20 cellular contexts compared by ENCODE assay signal in the genomic region with DNA sequence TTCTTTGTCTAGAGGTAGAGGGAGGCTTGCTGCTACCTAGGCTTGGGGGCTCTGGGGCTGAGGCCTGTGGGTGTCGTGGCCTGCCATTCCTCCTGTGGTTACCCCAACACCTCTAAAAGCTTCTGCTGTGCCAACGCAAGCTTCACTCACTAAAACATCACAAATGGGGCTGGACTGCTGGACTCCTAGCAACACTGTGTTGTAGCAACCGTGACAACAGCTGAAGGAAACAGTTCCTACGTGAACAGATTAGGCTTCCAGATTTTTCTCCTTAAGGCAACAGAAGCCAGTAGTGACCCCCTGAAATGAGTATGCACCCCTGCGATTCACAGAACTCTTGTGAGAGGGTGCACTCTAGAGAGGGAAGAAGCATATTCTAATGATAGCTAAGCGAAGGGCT.
A peak's percentile ranks its signal among the peaks of the same experiment; 100 is the strongest.
DNase-seq lines count a peak whose midpoint lies in the region; ATAC-seq, FAIRE-seq and TF ChIP-seq lines count a peak whose summit lies in the region.
"Had no signal": no experiment of that assay in that cellular context is flagged by ENCODE, and none has a peak within 500 bp of the region (broad histone marks: within the 10 kb centered on the region; RNA-seq: fewer than 3 reads in every experiment).

No MANE protein-coding gene starts in this region.

- H3K4me2 ChIP-seq in skeletal muscle satellite cell (ENCODE audit: low read length) = peak overlapping the region; percentile 28

- no peak for TF ChIP-seq CTCF in epithelial cell of proximal tubule (conservative IDR thresholded peaks at IDR 0.05; ENCODE audit: low read depth, low read length)
- no peak for TF ChIP-seq CTCF in mucosa of descending colon (IDR thresholded peaks at IDR 0.05)

- ATAC-seq in mucosa of descending colon = peak; percentile 29
- ATAC-seq: activated CD4-positive, CD25-positive, alpha-beta regulatory T cell treated with anti-CD3 and anti-CD28 coated beads, Interleukin-2, amount 50 U/mL, for 24 hours; activated CD8-positive, alpha-beta memory T cell treated with anti-CD3 and anti-CD28 coated beads, Interleukin-2, amount 10 ng/mL, durations not matched to agents 7 days and 5 days; left lobe of liver; stimulated activated naive CD8-positive, alpha-beta T cell treated with anti-CD3 and anti-CD28 coated beads, Interleukin-15, Interleukin-2, amounts not matched to agents 100 U/mL and 50 U/mL, for 24 hours; T-helper 17 cell had no signal

- no peaks in the 10 kb centered on the region for H3K27me3 ChIP-seq in skeletal muscle satellite cell (ENCODE audit: control insufficient read depth, insufficient read depth, low read length)
- H3K27me3 ChIP-seq: BE2C, cardiac muscle cell, neutrophil had no signal

- peak overlapping the region; percentile 32 for H3K9ac ChIP-seq in skeletal muscle satellite cell (ENCODE audit: low read depth, low read length)

- intact Hi-C loops in mucosa of descending colon (cut with DNase I, micrococcal nuclease) = no loop called here

- H3K4me1 ChIP-seq in mucosa of descending colon (ENCODE audit: low read depth) (no peaks in the 10 kb centered on the region), skeletal muscle satellite cell (ENCODE audit: control insufficient read depth, insufficient read depth, low read length) (peaks cover 5% of the 10 kb centered on the region)
- H3K4me1 ChIP-seq: BE2C had no signal

- H3K9me3 ChIP-seq in mucosa of descending colon (no peaks in the 10 kb centered on the region), skeletal muscle satellite cell (replicated peaks; ENCODE audit: low read length) (peaks cover 3% of the 10 kb centered on the region)
- H3K9me3 ChIP-seq: BE2C, neutrophil had no signal

- DNase-seq in LHCN-M2 (ENCODE audit: low read depth) (peak; percentile 77), epithelial cell of proximal tubule (ENCODE audit: low read depth) (peak; percentile 9), mucosa of descending colon (no peak), ureter (ENCODE audit: low spot score) (no peak), H54 (ENCODE audit: insufficient read length, low spot score) (no peak)
- DNase-seq in activated CD8-positive, alpha-beta memory T cell treated with anti-CD3 and anti-CD28 coated beads, Interleukin-2, amount 50 U/mL, for 4 hours = no peak
- DNase-seq: activated CD8-positive, alpha-beta memory T cell treated with anti-CD3 and anti-CD28 coated beads, Interleukin-2, amount 10 ng/mL, durations not matched to agents 7 days and 5 days; activated naive CD4-positive, alpha-beta T cell treated with anti-CD3 and anti-CD28 coated beads, Interleukin-2, amount 10 ng/mL, durations not matched to agents 7 days and 5 days; BE2C; NCI-H1092 treated with DMSO at 0.1 percent for 48 hours; NCI-H2171 treated with DMSO at 0.1 percent for 48 hours; NK-92 treated with Interleukin-12 subunit alpha and Interleukin-12 subunit beta, amount 100 ng/mL, for 24 hours; stimulated activated CD4-positive, alpha-beta T cell treated with anti-CD3 and anti-CD28 coated beads, Interleukin-12 subunit alpha, Interleukin-12 subunit beta, amount 100 ng/mL, for 4 hours; stimulated activated naive CD8-positive, alpha-beta T cell treated with anti-CD3 and anti-CD28 coated beads, Interleukin-15, Interleukin-2, amounts not matched to agents 100 U/mL and 50 U/mL, for 24 hours; T-helper 17 cell had no signal

- TF ChIP-seq POLR2A in H54 (IDR thresholded peaks at IDR 0.05; ENCODE audit: low read depth, low read length) = no peak

- no peak for FAIRE-seq in H54 (lab: Jason Lieb, UNC)

- H3K4me3 ChIP-seq in epithelial cell of proximal tubule (ENCODE audit: low read depth, low read length) (no peak overlapping the region), mucosa of descending colon (no peak overlapping the region), skeletal muscle satellite cell (ENCODE audit: low read length) (no peak overlapping the region)
- H3K4me3 ChIP-seq: cardiac muscle cell had no signal

- H3K36me3 ChIP-seq in mucosa of descending colon (ENCODE audit: low read depth) (no peaks in the 10 kb centered on the region), skeletal muscle satellite cell (ENCODE audit: insufficient read depth, low read length) (no peaks in the 10 kb centered on the region)
- H3K36me3 ChIP-seq: BE2C, cardiac muscle cell, neutrophil had no signal

Comparison
In these comparisons a context has a peak if more than half of its experiments do, and no peak if none do; other contexts are left out.
1. DNase-seq: peak in LHCN-M2 (single experiment) and epithelial cell of proximal tubule (single experiment); none in mucosa of descending colon (0 of 3), ureter (single experiment), H54 (single experiment) and activated CD8-positive, alpha-beta memory T cell treated with anti-CD3 and anti-CD28 coated beads, Interleukin-2, amount 50 U/mL, for 4 hours (single experiment).